In genomic region chr1:102595106-102595505, GRCh38 we compare ENCODE assay signal across 19 cellular contexts.
DNase-seq lines count a peak whose midpoint lies in the region; ATAC-seq and TF ChIP-seq lines count a peak whose summit lies in the region.
"Had no signal": no experiment of that assay in that cellular context is flagged by ENCODE, and none has a peak within 500 bp of the region (broad histone marks: within the 10 kb centered on the region; RNA-seq: fewer than 3 reads in every experiment).

No MANE protein-coding gene starts in this region.

- POLR2A ChIA-PET in HEK293T (lab: Yijun Ruan, JAX): no interaction called here

- ATAC-seq in HG03139 (IDR thresholded peaks at IDR 0.05; ENCODE audit: unreplicated experiment) (no peak), GM21529 (IDR thresholded peaks at IDR 0.05; ENCODE audit: unreplicated experiment) (no peak)
- ATAC-seq: Right ventricle myocardium inferior had no signal

- CTCF ChIA-PET in HEK293T (lab: Yijun Ruan, JAX): no interaction called here

- DNase-seq in HS-27A (ENCODE audit: low read depth) (peak; percentile 30), amniotic epithelial cell (ENCODE audit: low read depth) (peak; percentile 35), iris pigment epithelial cell (ENCODE audit: low read depth) (peak; percentile 0), HEK293T (ENCODE audit: extremely low spot score) (no peak), SW480 (ENCODE audit: low spot score) (no peak)
- DNase-seq: C1 segment of cervical spinal cord; Calu3; CD8-positive, alpha-beta memory T cell; DMS153; NCI-H1105; NCI-H2029 treated with DMSO at 0.1 percent for 48 hours; NCI-H345; NCI-H524; NCI-H774; NK-92 treated with Interleukin-12 subunit alpha and Interleukin-12 subunit beta, amount 100 ng/mL, for 24 hours; Peyer's patch had no signal

TF ChIP-seq in HEK293T, 16 proteins besides CTCF, POLR2A, EP300 and RAD21:
- no peak for TF ChIP-seq ZNF384 (IDR thresholded peaks at IDR 0.05)
- TF ChIP-seq TARDBP (IDR thresholded peaks at IDR 0.05): no peak
- no peak for TF ChIP-seq SUZ12 (IDR thresholded peaks at IDR 0.05)
- TF ChIP-seq FOXA1 (IDR thresholded peaks at IDR 0.05): no peak
- no peak for TF ChIP-seq CTBP1 (IDR thresholded peaks at IDR 0.05; ENCODE audit: borderline replicate concordance)
- TF ChIP-seq HDGF (IDR thresholded peaks at IDR 0.05; ENCODE audit: borderline replicate concordance): no peak
- TF ChIP-seq BHLHE40 (IDR thresholded peaks at IDR 0.05; ENCODE audit: borderline replicate concordance): no peak
- TF ChIP-seq NFRKB (IDR thresholded peaks at IDR 0.05): no peak
- TF ChIP-seq ELF4 (IDR thresholded peaks at IDR 0.05): no peak
- no peak for TF ChIP-seq FOXM1 (IDR thresholded peaks at IDR 0.05; ENCODE audit: borderline replicate concordance)
- no peak for TF ChIP-seq PKNOX1 (IDR thresholded peaks at IDR 0.05)
- no peak for TF ChIP-seq ARNT (IDR thresholded peaks at IDR 0.05)
- TF ChIP-seq SP1 (IDR thresholded peaks at IDR 0.05): no peak
- TF ChIP-seq L3MBTL2 (conservative IDR thresholded peaks at IDR 0.05): no peak

Comparison
In these comparisons a context has a peak if more than half of its experiments do, and no peak if none do; other contexts are left out.
1. DNase-seq: peak in HS-27A (single experiment), amniotic epithelial cell (single experiment) and iris pigment epithelial cell (single experiment); none in HEK293T (single experiment) and SW480 (single experiment).